In genomic region chr13:45340422-45341033, GRCh38 we compare ENCODE assay signal across 1 cellular context.
TF ChIP-seq lines count a peak whose summit lies in the region.

No MANE protein-coding gene starts in this region.

TF ChIP-seq in GM12878, 131 proteins besides CTCF, POLR2A, EP300 and RAD21 (continued from another document and continues in another):
- TF ChIP-seq E2F8 (IDR thresholded peaks at IDR 0.05; ENCODE audit: low read depth, partially characterized antibody): no peak
- TF ChIP-seq MYB (IDR thresholded peaks at IDR 0.05; ENCODE audit: borderline replicate concordance, low read depth, low read length): no peak
- no peak for TF ChIP-seq FOXK2 (IDR thresholded peaks at IDR 0.05)
- no peak for TF ChIP-seq POLR2AphosphoS2 (IDR thresholded peaks at IDR 0.05; ENCODE audit: low read depth, low read length)
- no peak for TF ChIP-seq ZBTB40 (IDR thresholded peaks at IDR 0.05; ENCODE audit: borderline replicate concordance)
- no peak for TF ChIP-seq ETV6 (conservative IDR thresholded peaks at IDR 0.05 in 1 of 2, IDR thresholded peaks at IDR 0.05 in 1 of 2; ENCODE audit: borderline replicate concordance in 1 of 2, low read depth in 1 of 2)
- TF ChIP-seq LARP7 (IDR thresholded peaks at IDR 0.05): no peak; the same call in none of the 2 replicates
- TF ChIP-seq RELB (IDR thresholded peaks at IDR 0.05; ENCODE audit: low read depth): peak; percentile 49; the same call in 1 of the 2 replicates
- TF ChIP-seq TCF7 (IDR thresholded peaks at IDR 0.05; ENCODE audit: borderline replicate concordance): no peak
- no peak for TF ChIP-seq ZBTB4 (CRISPR knock-in tag; IDR thresholded peaks at IDR 0.05)
- TF ChIP-seq ZNF622 (IDR thresholded peaks at IDR 0.05): no peak
- TF ChIP-seq ATF7 (IDR thresholded peaks at IDR 0.05; ENCODE audit: low read depth): no peak
- no peak; the same call in 1 of the 2 replicates for TF ChIP-seq CHD1 (IDR thresholded peaks at IDR 0.05; ENCODE audit: low read depth, low read length)
- no peak for TF ChIP-seq RELA (IDR thresholded peaks at IDR 0.05; ENCODE audit: borderline replicate concordance, partially characterized antibody)
- no peak for TF ChIP-seq MEF2B (IDR thresholded peaks at IDR 0.05; ENCODE audit: partially characterized antibody, poor library complexity, severe bottlenecking)
- TF ChIP-seq ZSCAN29 (IDR thresholded peaks at IDR 0.05): no peak
- TF ChIP-seq NKRF (conservative IDR thresholded peaks at IDR 0.05): peak; percentile 35
- no peak for TF ChIP-seq SP1 (IDR thresholded peaks at IDR 0.05; ENCODE audit: low read depth, low read length)
- no peak for TF ChIP-seq ESRRA (IDR thresholded peaks at IDR 0.05; ENCODE audit: low read length)
- TF ChIP-seq NFIC (IDR thresholded peaks at IDR 0.05; ENCODE audit: low read depth, low read length): no peak
- no peak for TF ChIP-seq CBFB (IDR thresholded peaks at IDR 0.05; ENCODE audit: low read depth)
- no peak for TF ChIP-seq NRF1 (conservative IDR thresholded peaks at IDR 0.05; ENCODE audit: low read depth, low read length)
- no peak for TF ChIP-seq MTA2 (IDR thresholded peaks at IDR 0.05; ENCODE audit: low read depth)
- no peak for TF ChIP-seq ATF2 (IDR thresholded peaks at IDR 0.05; ENCODE audit: low read length)
- TF ChIP-seq BMI1 (IDR thresholded peaks at IDR 0.05; ENCODE audit: borderline replicate concordance): no peak
- TF ChIP-seq TARDBP (IDR thresholded peaks at IDR 0.05; ENCODE audit: borderline replicate concordance): no peak
- TF ChIP-seq STAT1 (conservative IDR thresholded peaks at IDR 0.05): no peak
- peak in 1 of 2 experiments; percentile 71; a peak in 2 of 3 replicates for TF ChIP-seq EGR1 (IDR thresholded peaks at IDR 0.05; ENCODE audit: borderline replicate concordance in 1 of 2, low read depth in 2 of 2, low read length in 2 of 2)
- TF ChIP-seq, protein P1, sequence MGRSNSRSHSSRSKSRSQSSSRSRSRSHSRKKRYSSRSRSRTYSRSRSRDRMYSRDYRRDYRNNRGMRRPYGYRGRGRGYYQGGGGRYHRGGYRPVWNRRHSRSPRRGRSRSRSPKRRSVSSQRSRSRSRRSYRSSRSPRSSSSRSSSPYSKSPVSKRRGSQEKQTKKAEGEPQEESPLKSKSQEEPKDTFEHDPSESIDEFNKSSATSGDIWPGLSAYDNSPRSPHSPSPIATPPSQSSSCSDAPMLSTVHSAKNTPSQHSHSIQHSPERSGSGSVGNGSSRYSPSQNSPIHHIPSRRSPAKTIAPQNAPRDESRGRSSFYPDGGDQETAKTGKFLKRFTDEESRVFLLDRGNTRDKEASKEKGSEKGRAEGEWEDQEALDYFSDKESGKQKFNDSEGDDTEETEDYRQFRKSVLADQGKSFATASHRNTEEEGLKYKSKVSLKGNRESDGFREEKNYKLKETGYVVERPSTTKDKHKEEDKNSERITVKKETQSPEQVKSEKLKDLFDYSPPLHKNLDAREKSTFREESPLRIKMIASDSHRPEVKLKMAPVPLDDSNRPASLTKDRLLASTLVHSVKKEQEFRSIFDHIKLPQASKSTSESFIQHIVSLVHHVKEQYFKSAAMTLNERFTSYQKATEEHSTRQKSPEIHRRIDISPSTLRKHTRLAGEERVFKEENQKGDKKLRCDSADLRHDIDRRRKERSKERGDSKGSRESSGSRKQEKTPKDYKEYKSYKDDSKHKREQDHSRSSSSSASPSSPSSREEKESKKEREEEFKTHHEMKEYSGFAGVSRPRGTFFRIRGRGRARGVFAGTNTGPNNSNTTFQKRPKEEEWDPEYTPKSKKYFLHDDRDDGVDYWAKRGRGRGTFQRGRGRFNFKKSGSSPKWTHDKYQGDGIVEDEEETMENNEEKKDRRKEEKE (IDR thresholded peaks at IDR 0.05): no peak
- TF ChIP-seq CHD4 (IDR thresholded peaks at IDR 0.05): no peak
- no peak for TF ChIP-seq SRF (IDR thresholded peaks at IDR 0.05; ENCODE audit: low read depth in 2 of 2, low read length in 2 of 2)
- TF ChIP-seq, protein P2, sequence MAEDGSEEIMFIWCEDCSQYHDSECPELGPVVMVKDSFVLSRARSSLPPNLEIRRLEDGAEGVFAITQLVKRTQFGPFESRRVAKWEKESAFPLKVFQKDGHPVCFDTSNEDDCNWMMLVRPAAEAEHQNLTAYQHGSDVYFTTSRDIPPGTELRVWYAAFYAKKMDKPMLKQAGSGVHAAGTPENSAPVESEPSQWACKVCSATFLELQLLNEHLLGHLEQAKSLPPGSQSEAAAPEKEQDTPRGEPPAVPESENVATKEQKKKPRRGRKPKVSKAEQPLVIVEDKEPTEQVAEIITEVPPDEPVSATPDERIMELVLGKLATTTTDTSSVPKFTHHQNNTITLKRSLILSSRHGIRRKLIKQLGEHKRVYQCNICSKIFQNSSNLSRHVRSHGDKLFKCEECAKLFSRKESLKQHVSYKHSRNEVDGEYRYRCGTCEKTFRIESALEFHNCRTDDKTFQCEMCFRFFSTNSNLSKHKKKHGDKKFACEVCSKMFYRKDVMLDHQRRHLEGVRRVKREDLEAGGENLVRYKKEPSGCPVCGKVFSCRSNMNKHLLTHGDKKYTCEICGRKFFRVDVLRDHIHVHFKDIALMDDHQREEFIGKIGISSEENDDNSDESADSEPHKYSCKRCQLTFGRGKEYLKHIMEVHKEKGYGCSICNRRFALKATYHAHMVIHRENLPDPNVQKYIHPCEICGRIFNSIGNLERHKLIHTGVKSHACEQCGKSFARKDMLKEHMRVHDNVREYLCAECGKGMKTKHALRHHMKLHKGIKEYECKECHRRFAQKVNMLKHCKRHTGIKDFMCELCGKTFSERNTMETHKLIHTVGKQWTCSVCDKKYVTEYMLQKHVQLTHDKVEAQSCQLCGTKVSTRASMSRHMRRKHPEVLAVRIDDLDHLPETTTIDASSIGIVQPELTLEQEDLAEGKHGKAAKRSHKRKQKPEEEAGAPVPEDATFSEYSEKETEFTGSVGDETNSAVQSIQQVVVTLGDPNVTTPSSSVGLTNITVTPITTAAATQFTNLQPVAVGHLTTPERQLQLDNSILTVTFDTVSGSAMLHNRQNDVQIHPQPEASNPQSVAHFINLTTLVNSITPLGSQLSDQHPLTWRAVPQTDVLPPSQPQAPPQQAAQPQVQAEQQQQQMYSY (CRISPR knock-in tag; IDR thresholded peaks at IDR 0.05): no peak
- 0 out of 2 replicates have a peak, but pooled peaks have one; percentile 15 for TF ChIP-seq MEF2A (IDR thresholded peaks at IDR 0.05; ENCODE audit: insufficient read depth, low read depth, low read length)
- no peak for TF ChIP-seq CHD2 (IDR thresholded peaks at IDR 0.05; ENCODE audit: borderline replicate concordance, low read depth, low read length)
- TF ChIP-seq HDAC6 (IDR thresholded peaks at IDR 0.05; ENCODE audit: unreplicated experiment): no peak
- peak; percentile 44; the same call in 1 of the 2 replicates for TF ChIP-seq RUNX3 (IDR thresholded peaks at IDR 0.05; ENCODE audit: low read length)
- no peak for TF ChIP-seq CREM (IDR thresholded peaks at IDR 0.05; ENCODE audit: low read depth)
- no peak for TF ChIP-seq FOS (IDR thresholded peaks at IDR 0.05; ENCODE audit: borderline replicate concordance, extremely low read depth, insufficient read length)
- no peak for TF ChIP-seq TBL1XR1 (IDR thresholded peaks at IDR 0.05; ENCODE audit: low read depth, low read length)
